ENCODE assay signal across 8 cellular contexts in genomic region chr4:1711055-1711905, GRCh38. TPM values are rescaled to one million over a fixed set of nuclear protein-coding genes. Genes with fewer than 3 reads are reported as not detected.
DNase-seq lines count a peak whose midpoint lies in the region; ATAC-seq, FAIRE-seq and TF ChIP-seq lines count a peak whose summit lies in the region.

No MANE protein-coding gene starts in this region.

- WGBS in mammary epithelial cell (ENCODE audit: low coverage, missing lambda C conversion rate): 8% methylated on average over 13 of the region's 61 CpGs

- peaks cover 29% of the 10 kb centered on the region; the same call in 1 of the 2 replicates for H3F3A ChIP-seq in PC-9 (ENCODE audit: insufficient read depth, low read depth)

- peak; percentile 54 for FAIRE-seq in GM12891 (lab: Jason Lieb, UNC)

- POLR2A ChIA-PET in PC-9 (lab: Charles Lee; ENCODE audit: unreplicated experiment): interaction anchor here (0.7 kb wide), 1 partner anchor 635 kb away, joined by 3 read pairs; no protein-coding TSS in a partner anchor

- H3K36me3 ChIP-seq in PC-9 (ENCODE audit: low read depth) (peaks cover 13% of the 10 kb centered on the region; the same call in 1 of the 2 replicates), mammary epithelial cell (ENCODE audit: insufficient read depth, low read length) (no peaks in the 10 kb centered on the region), skeletal muscle tissue (ENCODE audit: control insufficient read depth in 3 of 3, insufficient read depth in 3 of 3, low read length in 3 of 3) (no peaks in the 10 kb centered on the region)

- H3K4me3 Mint-ChIP-seq in immature natural killer cell: peak overlapping the region; percentile 91 to 97 (median 93)

- DNase-seq in GM12891 (ENCODE audit: insufficient read length, low spot score) (no peak), PC-9 (peak in 1 of 2 experiments; percentile 29), mammary epithelial cell (peak; percentile 56), immature natural killer cell (peak in 1 of 3 donors; percentile 43), NCI-H2196 (lab: John Stamatoyannopoulos, UW; ENCODE audit: unreplicated experiment) (no peak)

- no TSS peak for BruUV-seq in PC-9 (replicated peaks; lab: Mats Ljungman, UMichigan)
- no TSS peak for BruUV-seq in mammary epithelial cell (replicated peaks; lab: Mats Ljungman, UMichigan)

- H3K27me3 Mint-ChIP-seq in immature natural killer cell (ENCODE audit: low read depth in 3 of 3): peaks cover 5 to 16% (median 13%) of the 10 kb centered on the region in 3 donors

- H4K20me1 ChIP-seq in PC-9 (ENCODE audit: insufficient read depth) (peaks cover 40% of the 10 kb centered on the region), mammary epithelial cell (ENCODE audit: insufficient read depth, low read length) (no peaks in the 10 kb centered on the region)

- peak overlapping the region; percentile 90 to 97 (median 94) for H3K27ac Mint-ChIP-seq in immature natural killer cell

- H3K4me1 ChIP-seq in PC-9 (replicated peaks; ENCODE audit: insufficient read depth) (peaks cover 20% of the 10 kb centered on the region), mammary epithelial cell (ENCODE audit: insufficient read depth, low read length) (peaks cover 17% of the 10 kb centered on the region), skeletal muscle tissue (ENCODE audit: control insufficient read depth in 3 of 3, insufficient read depth in 3 of 3, low read length in 3 of 3) (peaks cover 21 to 44% (median 35%) of the 10 kb centered on the region in 3 donors)

- H3K79me2 ChIP-seq in PC-9 (ENCODE audit: low read depth): peaks cover 84% of the 10 kb centered on the region
- peaks cover 80% of the 10 kb centered on the region for H3K79me2 ChIP-seq in mammary epithelial cell (ENCODE audit: insufficient read depth, low read length)

- ATAC-seq in HG02588 (IDR thresholded peaks at IDR 0.05; ENCODE audit: unreplicated experiment): peak; percentile 18
- ATAC-seq in GM18870 (IDR thresholded peaks at IDR 0.05; ENCODE audit: unreplicated experiment): no peak

- no peaks in the 10 kb centered on the region for H3K36me3 Mint-ChIP-seq in immature natural killer cell

- H3K4me3 ChIP-seq in PC-9 (peak overlapping the region; percentile 71), mammary epithelial cell (replicated peaks in 1 of 3; ENCODE audit: insufficient read depth in 1 of 3, low read depth in 2 of 3, low read length in 3 of 3) (peak overlapping the region; percentile 70 to 93 (median 83)), skeletal muscle tissue (ENCODE audit: low read length in 3 of 3) (peak overlapping the region; percentile 72 to 88 (median 85))

- H3K9me3 ChIP-seq in PC-9 (ENCODE audit: insufficient read depth, low read depth): no peaks in the 10 kb centered on the region
- H3K9me3 ChIP-seq in mammary epithelial cell (replicated peaks; ENCODE audit: insufficient read depth, low read length): no peaks in the 10 kb centered on the region
- no peaks in the 10 kb centered on the region for H3K9me3 ChIP-seq in skeletal muscle tissue (ENCODE audit: control insufficient read depth in 3 of 3, low read length in 3 of 3)

- CTCF ChIA-PET in PC-9 (lab: Charles Lee) (interaction anchor here (0.5 kb wide), 1 partner anchor 364 kb away, joined by 3 read pairs; the partner anchor contains the start of gene UVSSA), mammary epithelial cell (lab: Charles Lee; ENCODE audit: low non-redundant PET) (interaction anchor here (0.5 kb wide), 1 partner anchor 18 kb away, joined by 3 read pairs; no protein-coding TSS in a partner anchor)

- H3K9me2 ChIP-seq in PC-9 (ENCODE audit: insufficient read depth): no peaks in the 10 kb centered on the region

- no peak; the same call in 1 of the 2 replicates for TF ChIP-seq POLR2A in GM12891 (IDR thresholded peaks at IDR 0.05; ENCODE audit: low read depth, low read length)

- peak overlapping the region; percentile 90 for H3K9ac ChIP-seq in mammary epithelial cell (ENCODE audit: insufficient read depth, low read length)
- H3K9ac ChIP-seq in skeletal muscle tissue (ENCODE audit: low read depth in 1 of 3, low read length in 3 of 3): peak overlapping the region; percentile 89 to 92 (median 90)

- H3K9me3 Mint-ChIP-seq in immature natural killer cell: no peaks in the 10 kb centered on the region

- in situ Hi-C loops in mammary epithelial cell (cut with MboI; ENCODE audit: low sequenced_read_pairs in 2 of 2): no loop called here

- TF ChIP-seq CTCF in PC-9 (conservative IDR thresholded peaks at IDR 0.05): no peak
- TF ChIP-seq CTCF in mammary epithelial cell (conservative IDR thresholded peaks at IDR 0.05 in 1 of 2, IDR thresholded peaks at IDR 0.05 in 1 of 2; ENCODE audit: extremely low read depth in 1 of 2, insufficient read depth in 1 of 2, low read depth in 1 of 2, low read length in 2 of 2): no peak

- H3K4me2 ChIP-seq in PC-9 (peak overlapping the region; percentile 81), mammary epithelial cell (ENCODE audit: insufficient read depth, low read depth, low read length) (peak overlapping the region; percentile 90)

- no peaks in the 10 kb centered on the region for H3K27me3 ChIP-seq in PC-9 (ENCODE audit: insufficient read depth, low read depth)
- H3K27me3 ChIP-seq in mammary epithelial cell (ENCODE audit: insufficient read depth, low read length): no peaks in the 10 kb centered on the region
- no peaks in the 10 kb centered on the region for H3K27me3 ChIP-seq in skeletal muscle tissue (ENCODE audit: control insufficient read depth in 3 of 3, insufficient read depth in 3 of 3, low read length in 3 of 3)

- dilution Hi-C loops in mammary epithelial cell (cut with HindIII; ENCODE audit: low sequenced_read_pairs): no loop called here

- peaks cover 55 to 66% of the 10 kb centered on the region in 2 donors for H3K4me1 Mint-ChIP-seq in immature natural killer cell

- peak overlapping the region; percentile 69 for H2AFZ ChIP-seq in PC-9
- peak overlapping the region; percentile 93 for H2AFZ ChIP-seq in mammary epithelial cell (ENCODE audit: low read depth, low read length)

- H3K27ac ChIP-seq in PC-9: peak overlapping the region; percentile 96
- H3K27ac ChIP-seq in mammary epithelial cell (ENCODE audit: insufficient read depth, low read depth, low read length): peak overlapping the region; percentile 89
- H3K27ac ChIP-seq in skeletal muscle tissue (ENCODE audit: low read depth, low read length): peak overlapping the region; percentile 96

- intact Hi-C loops in PC-9 (cut with micrococcal nuclease; ENCODE audit: unreplicated experiment): no loop called here
- intact Hi-C loops in mammary epithelial cell (cut with micrococcal nuclease): no loop called here

TF ChIP-seq in GM12891, 5 proteins besides CTCF, POLR2A, EP300 and RAD21:
- TF ChIP-seq POU2F2 (IDR thresholded peaks at IDR 0.05; ENCODE audit: low read depth, low read length) (no peak), PAX5 (IDR thresholded peaks at IDR 0.05; ENCODE audit: insufficient read depth, low read length, severe bottlenecking) (no peak), TAF1 (IDR thresholded peaks at IDR 0.05; ENCODE audit: low read depth, low read length) (no peak), POLR2AphosphoS5 (IDR thresholded peaks at IDR 0.05; ENCODE audit: low read depth, low read length) (no peak), SPI1 (IDR thresholded peaks at IDR 0.05; ENCODE audit: low read depth, low read length) (no peak)

RNA-seq across cellular contexts. Expression of gene SLBP, which starts 0.8 kb away (rescaled TPM):
- 58.6 TPM for polyA plus RNA-seq in GM12891 (2012; ENCODE audit: low read depth, missing spikeins)
- total RNA-seq in PC-9 (2021): 61.7 and 63.4 TPM in 2 replicates
- 10 to 100 TPM; 38.0 to 55.7 TPM for total RNA-seq in mammary epithelial cell
- polyA plus RNA-seq in mammary epithelial cell: 71.1 TPM
- 46.8 TPM for polyA minus RNA-seq in mammary epithelial cell
- 10 to 100 TPM; 59.0 to 71.6 (median 61.7) TPM for polyA plus RNA-seq in immature natural killer cell
- total RNA-seq in skeletal muscle tissue: 23.5 TPM

RNA-seq across cellular contexts. Expression of gene TMEM129, which starts 9.8 kb away (rescaled TPM):
- 10.3 TPM for polyA plus RNA-seq in GM12891 (2012; ENCODE audit: low read depth, missing spikeins)
- total RNA-seq in PC-9 (2021): 41.2 and 52.5 TPM in 2 replicates
- total RNA-seq in mammary epithelial cell: 10 to 100 TPM; 31.7 to 52.7 TPM
- polyA plus RNA-seq in mammary epithelial cell: 21.5 TPM
- 15.1 TPM for polyA minus RNA-seq in mammary epithelial cell
- polyA plus RNA-seq in immature natural killer cell: 10 to 100 TPM; 25.5 to 37.9 (median 37.3) TPM
- total RNA-seq in skeletal muscle tissue: 7.3 TPM

RNA-seq across cellular contexts. Expression of gene TACC3, which starts 10.0 kb away (rescaled TPM):
- polyA plus RNA-seq in GM12891 (2012; ENCODE audit: low read depth, missing spikeins): 67.9 TPM
- total RNA-seq in PC-9 (2021): 134 TPM in 2 replicates
- 10 to 100 TPM in 1 of 2 donors, 1 to 10 TPM in 1; 2.3 to 73.0 TPM for total RNA-seq in mammary epithelial cell
- 46.9 TPM for polyA plus RNA-seq in mammary epithelial cell
- 103 TPM for polyA minus RNA-seq in mammary epithelial cell
- polyA plus RNA-seq in immature natural killer cell: 10 to 100 TPM in 1 of 3 donors, 1 to 10 TPM in 2; 5.0 to 11.9 (median 7.3) TPM
- total RNA-seq in skeletal muscle tissue: 3.7 TPM

RNA-seq across cellular contexts. Expression of gene FAM53A, which starts 27.2 kb away (rescaled TPM):
- polyA plus RNA-seq in GM12891 (2012; ENCODE audit: low read depth, missing spikeins): 0.62 TPM
- total RNA-seq in PC-9 (2021) (4.0 and 6.7 TPM in 2 replicates), mammary epithelial cell (1 to 10 TPM; 3.3 to 3.7 TPM), skeletal muscle tissue (0.52 TPM)
- polyA plus RNA-seq in mammary epithelial cell (0.63 TPM), immature natural killer cell (1 to 10 TPM in 1 of 3 donors, under 1 TPM in 2; 0.38 to 2.6 (median 0.83) TPM)
- polyA minus RNA-seq in mammary epithelial cell: not detected
